ENCODE assay signal across 1 cellular context in genomic region chr5:109692011-109692410, GRCh38.
TF ChIP-seq lines count a peak whose summit lies in the region.

No MANE protein-coding gene starts in this region.

TF ChIP-seq in GM12878, 131 proteins besides CTCF, POLR2A, EP300 and RAD21 (continued from another document):
- no peak for TF ChIP-seq SREBF2 (IDR thresholded peaks at IDR 0.05; ENCODE audit: low read length)
- TF ChIP-seq ZNF24 (IDR thresholded peaks at IDR 0.05) = no peak
- no peak for TF ChIP-seq ZBTB11 (CRISPR knock-in tag; IDR thresholded peaks at IDR 0.05)
- no peak for TF ChIP-seq ZNF592 (IDR thresholded peaks at IDR 0.05)
- TF ChIP-seq KAT2A (conservative IDR thresholded peaks at IDR 0.05; ENCODE audit: control insufficient read depth, low read depth, low read length) = no peak
- TF ChIP-seq USF1 (IDR thresholded peaks at IDR 0.05; ENCODE audit: borderline replicate concordance, extremely low read length, insufficient read depth, low read depth, low read length) = no peak
- TF ChIP-seq MTA2 (IDR thresholded peaks at IDR 0.05; ENCODE audit: low read depth) = no peak
- 0 out of 2 replicates have a peak, but pooled peaks have one; percentile 12 for TF ChIP-seq IRF4 (IDR thresholded peaks at IDR 0.05; ENCODE audit: low read depth, low read length)
- no peak for TF ChIP-seq SMC3 (IDR thresholded peaks at IDR 0.05; ENCODE audit: borderline replicate concordance, low read length)
- TF ChIP-seq ZBED1 (IDR thresholded peaks at IDR 0.05; ENCODE audit: borderline replicate concordance) = no peak
- peak; percentile 31 to 61; a peak in 2 of 4 replicates for TF ChIP-seq IKZF2 (IDR thresholded peaks at IDR 0.05)
- no peak for TF ChIP-seq POLR2AphosphoS5 (IDR thresholded peaks at IDR 0.05; ENCODE audit: low read length)
